Comparison of ENCODE assay signal across 30 cellular contexts in genomic region chr7:150398965-150399320, GRCh38. TPM values are rescaled to one million over a fixed set of nuclear protein-coding genes. Genes with fewer than 3 reads are reported as not detected.
A peak's percentile ranks its signal among the peaks of the same experiment; 100 is the strongest.
DNase-seq lines count a peak whose midpoint lies in the region; ATAC-seq and TF ChIP-seq lines count a peak whose summit lies in the region.
"Had no signal": no experiment of that assay in that cellular context is flagged by ENCODE, and none has a peak within 500 bp of the region (broad histone marks: within the 10 kb centered on the region; RNA-seq: fewer than 3 reads in every experiment).

No MANE protein-coding gene starts in this region.

- intact Hi-C loops in psoas muscle (cut with DNase I), result loop anchor here in 1 of 2 donors (5.0 kb wide), 1 partner anchor 37 kb away; no protein-coding TSS in a partner anchor

- no peaks in the 10 kb centered on the region for H3K9me3 Mint-ChIP-seq in WTC11

- H3K4me1 ChIP-seq in iPS-18a (ENCODE audit: control insufficient read depth, low read depth, low read length) (peaks cover 59% of the 10 kb centered on the region), psoas muscle (no peaks in the 10 kb centered on the region)
- H3K4me1 ChIP-seq: right lobe of liver had no signal

- no peak overlapping the region for H3K4me3 ChIP-seq in iPS-18a (ENCODE audit: low read length)
- H3K4me3 ChIP-seq in psoas muscle, result no peak overlapping the region
- H3K4me3 ChIP-seq: body of pancreas, right lobe of liver, uterus had no signal

- H3K27ac Mint-ChIP-seq in WTC11, result peak overlapping the region; percentile 99
- H3K27ac Mint-ChIP-seq: T-helper 17 cell had no signal

- no peaks in the 10 kb centered on the region for H3K36me3 ChIP-seq in iPS-18a (ENCODE audit: control insufficient read depth, low read depth, low read length)
- H3K36me3 ChIP-seq in psoas muscle (ENCODE audit: insufficient read depth in 1 of 2, low read depth in 1 of 2), result no peaks in the 10 kb centered on the region
- H3K36me3 ChIP-seq: right lobe of liver, uterus had no signal

- H3K9ac ChIP-seq in iPS-18a (ENCODE audit: low read length), result no peak overlapping the region
- H3K9ac ChIP-seq: SK-N-SH had no signal

- H3K36me3 Mint-ChIP-seq in WTC11, result peaks cover 19% of the 10 kb centered on the region

- no peaks in the 10 kb centered on the region for H3K27me3 Mint-ChIP-seq in WTC11 (ENCODE audit: low read depth)
- H3K27me3 Mint-ChIP-seq: T-helper 17 cell had no signal

- POLR2A ChIA-PET in WTC11 (lab: Charles Lee) (interaction anchor here (0.6 to 1.4 kb wide), 2 partner anchors 12 to 15 kb away, joined by 3 read pairs; no protein-coding TSS in a partner anchor), GM10248 (lab: Yijun Ruan, JAX) (no interaction called here)

- H3K27ac ChIP-seq in iPS-18a (ENCODE audit: low read length) (peak overlapping the region; percentile 29), psoas muscle (no peak overlapping the region)
- H3K27ac ChIP-seq: 22Rv1, body of pancreas, HL-60, right lobe of liver, uterus had no signal

- ATAC-seq in WTC11 (no peak), psoas muscle (peak in 3 of 4 donors; percentile 13 to 29 (median 19))
- ATAC-seq: body of pancreas, right lobe of liver, T-helper 17 cell had no signal

- no peak for TF ChIP-seq CTCF in WTC11 (IDR thresholded peaks at IDR 0.05)
- no peak for TF ChIP-seq CTCF in psoas muscle (IDR thresholded peaks at IDR 0.05)
- TF ChIP-seq CTCF in GM10248 (IDR thresholded peaks at IDR 0.05; ENCODE audit: control extremely low read depth, extremely low read depth, low read depth, missing control alignments), result no peak

- CTCF ChIA-PET in WTC11 (lab: Charles Lee) (interaction anchor here (1.8 kb wide), 1 partner anchor 15 kb away, joined by 6 read pairs; no protein-coding TSS in a partner anchor), GM10248 (lab: Yijun Ruan, JAX) (interaction anchor here (1.0 kb wide), 1 partner anchor 15 kb away, joined by 5 read pairs; no protein-coding TSS in a partner anchor)

- H3K4me1 Mint-ChIP-seq in WTC11, result peaks cover 83% of the 10 kb centered on the region

- no peak overlapping the region for H3K4me3 Mint-ChIP-seq in WTC11
- H3K4me3 Mint-ChIP-seq: T-helper 17 cell had no signal

- H3K27me3 ChIP-seq in iPS-18a (ENCODE audit: control insufficient read depth, insufficient read depth, low read length), result no peaks in the 10 kb centered on the region
- H3K27me3 ChIP-seq in psoas muscle (ENCODE audit: insufficient read depth in 3 of 3, low read length in 2 of 3), result no peaks in the 10 kb centered on the region
- H3K27me3 ChIP-seq: body of pancreas, right lobe of liver, uterus had no signal

- peak; percentile 48 for DNase-seq in activated effector memory CD4-positive, alpha-beta T cell treated with anti-CD3 and anti-CD28 coated beads, Interleukin-2, amount 50 U/mL, for 16 hours
- DNase-seq in activated effector memory CD4-positive, alpha-beta T cell treated with Interleukin-2 at 50 U/mL for 16 hours, result no peak
- DNase-seq in WTC11 (ENCODE audit: low spot score) (peak; percentile 5), psoas muscle (no peak), GM10248 (ENCODE audit: extremely low spot score) (no peak), HPDE6-E6E7 (ENCODE audit: extremely low spot score) (no peak)
- DNase-seq in central memory CD4-positive, alpha-beta T cell, result no peak
- DNase-seq: activated CD4-positive, alpha-beta T cell treated with anti-CD3 and anti-CD28 coated beads for 4 hours; activated CD8-positive, alpha-beta memory T cell treated with anti-CD3 and anti-CD28 coated beads for 24 hours; activated naive CD4-positive, alpha-beta T cell; DND-41; effector CD8-positive, alpha-beta T cell; erythroblast; left cardiac atrium; mesenchymal stem cell; MV-4-11; NCI-H1436 treated with DMSO at 0.1 percent for 48 hours; NCI-H345; NCI-H748 treated with DMSO at 0.1 percent for 48 hours; RPMI8226; SK-N-SH; stimulated activated naive CD4-positive, alpha-beta T cell treated with Interleukin-2 at 50 U/mL for 16 hours; uterus had no signal

- H3K9me3 ChIP-seq in iPS-18a (ENCODE audit: control insufficient read depth, low read depth, low read length) (no peaks in the 10 kb centered on the region), psoas muscle (no peaks in the 10 kb centered on the region)
- H3K9me3 ChIP-seq: body of pancreas, right lobe of liver, SK-N-SH, uterus had no signal

- WGBS in psoas muscle, 3 donors, result 25 to 36% (median 34%) methylated on average over 2 of the region's 2 CpGs

TF ChIP-seq in WTC11, 78 proteins besides CTCF, POLR2A, EP300 and RAD21:
- TF ChIP-seq ZNF416 (CRISPR knock-in tag; IDR thresholded peaks at IDR 0.05) (no peak), MYBL2 (CRISPR knock-in tag; IDR thresholded peaks at IDR 0.05) (no peak), SMAD3 (CRISPR knock-in tag; IDR thresholded peaks at IDR 0.05; ENCODE audit: borderline replicate concordance) (no peak), CREM (CRISPR knock-in tag; IDR thresholded peaks at IDR 0.05) (no peak), TP53 (CRISPR knock-in tag; IDR thresholded peaks at IDR 0.05) (no peak), OVOL2 (CRISPR knock-in tag; IDR thresholded peaks at IDR 0.05; ENCODE audit: borderline replicate concordance) (no peak), ETV6 (CRISPR knock-in tag; IDR thresholded peaks at IDR 0.05) (no peak), STAT6 (CRISPR knock-in tag; conservative IDR thresholded peaks at IDR 0.05; ENCODE audit: low read depth) (no peak), RORB (CRISPR knock-in tag; IDR thresholded peaks at IDR 0.05) (no peak), E2F5 (CRISPR knock-in tag; IDR thresholded peaks at IDR 0.05) (no peak), NFATC4 (CRISPR knock-in tag; IDR thresholded peaks at IDR 0.05) (no peak), HMGA2 (CRISPR knock-in tag; IDR thresholded peaks at IDR 0.05) (no peak)

RNA-seq across cellular contexts. Expression of gene ZNF775, which starts 19.8 kb away (rescaled TPM):
- 24.1 to 26.6 TPM (median 25.4 TPM) in 3 replicates for total RNA-seq in WTC11 (2021)
- 1 to 10 TPM; 1.6 to 3.2 (median 2.8) TPM for total RNA-seq in psoas muscle
- 1 to 10 TPM; 2.6 to 3.8 (median 3.7) TPM for polyA plus RNA-seq in psoas muscle

RNA-seq across cellular contexts. Expression of gene REPIN1, which starts 30.3 kb away (rescaled TPM):
- total RNA-seq in WTC11 (2021) (105 to 130 TPM (median 112 TPM) in 3 replicates), psoas muscle (100 to 1,000 TPM; 112 to 212 (median 137) TPM)
- 100 to 1,000 TPM in 1 of 3 donors, 10 to 100 TPM in 2; 80.2 to 133 (median 83.2) TPM for polyA plus RNA-seq in psoas muscle

RNA-seq across cellular contexts. Expression of gene GIMAP8, which starts 51.5 kb away (rescaled TPM):
- total RNA-seq in WTC11 (2021), result 0.09 to 0.18 TPM (median 0.09 TPM) in 3 replicates
- 10 to 100 TPM in 1 of 4 donors, 1 to 10 TPM in 3; 6.1 to 11.9 (median 7.0) TPM for total RNA-seq in psoas muscle
- 1 to 10 TPM; 4.4 to 7.8 (median 4.7) TPM for polyA plus RNA-seq in psoas muscle
- total RNA-seq: LHCN-M2 had no signal
- polyA plus RNA-seq: SK-N-SH had no signal

RNA-seq across cellular contexts. Expression of gene RARRES2, which starts 57.5 kb away (rescaled TPM):
- total RNA-seq in WTC11 (2021) (193 to 230 TPM (median 197 TPM) in 3 replicates), psoas muscle (10 to 100 TPM in 2 of 4 donors, 1 to 10 TPM in 2; 4.1 to 17.9 (median 8.7) TPM)
- polyA plus RNA-seq in psoas muscle, result 1 to 10 TPM; 6.3 to 7.7 (median 7.3) TPM
- total RNA-seq: T-helper 17 cell had no signal

Comparison
In these comparisons a context has a peak if more than half of its experiments do, and no peak if none do; other contexts are left out.
1. DNase-seq: peak in activated effector memory CD4-positive, alpha-beta T cell treated with anti-CD3 and anti-CD28 coated beads, Interleukin-2, amount 50 U/mL, for 16 hours (single experiment) and WTC11 (single experiment); none in activated effector memory CD4-positive, alpha-beta T cell treated with Interleukin-2 at 50 U/mL for 16 hours (single experiment), psoas muscle (0 of 2), GM10248 (single experiment), central memory CD4-positive, alpha-beta T cell (single experiment) and HPDE6-E6E7 (single experiment).